Comparison of ENCODE assay signal across 9 cellular contexts in genomic region chr7:79820387-79820786, GRCh38.
DNase-seq lines count a peak whose midpoint lies in the region; ATAC-seq and TF ChIP-seq lines count a peak whose summit lies in the region.
"Had no signal": no experiment of that assay in that cellular context is flagged by ENCODE, and none has a peak within 500 bp of the region (broad histone marks: within the 10 kb centered on the region; RNA-seq: fewer than 3 reads in every experiment).

No MANE protein-coding gene starts in this region.

- intact Hi-C loops in mammary epithelial cell (cut with micrococcal nuclease) (no loop called here), breast epithelium (cut with DNase I; ENCODE audit: low total_unique reads) (no loop called here), thyroid gland (cut with DNase I) (no loop called here), gastrocnemius medialis (cut with DNase I; ENCODE audit: low total_unique reads) (no loop called here), vagina (cut with DNase I) (no loop called here)

- H3K27ac ChIP-seq in mammary epithelial cell (ENCODE audit: insufficient read depth, low read depth, low read length) (no peak overlapping the region), breast epithelium (no peak overlapping the region), thyroid gland (no peak overlapping the region), gastrocnemius medialis (no peak overlapping the region), vagina (no peak overlapping the region)

- CTCF ChIA-PET in mammary epithelial cell (lab: Charles Lee; ENCODE audit: low non-redundant PET): interaction anchor here (0.6 kb wide), 1 partner anchor 11 kb away, joined by 3 read pairs; no protein-coding TSS in a partner anchor

- peak; percentile 1 for DNase-seq in mammary epithelial cell
- no peak for DNase-seq in breast epithelium (ENCODE audit: low spot score in 2 of 2)
- DNase-seq in hypothalamus (lab: John Stamatoyannopoulos, UW): peak in 31 of 51 donors; percentile 1 to 54 (median 16)
- DNase-seq in thyroid gland: peak; percentile 65 to 68
- DNase-seq in gastrocnemius medialis: no peak
- no peak for DNase-seq in vagina (ENCODE audit: extremely low spot score in 2 of 2)
- DNase-seq: foreskin melanocyte had no signal

- no peaks in the 10 kb centered on the region for H3K36me3 ChIP-seq in mammary epithelial cell (ENCODE audit: insufficient read depth, low read length)
- H3K36me3 ChIP-seq in breast epithelium: no peaks in the 10 kb centered on the region
- no peaks in the 10 kb centered on the region for H3K36me3 ChIP-seq in thyroid gland
- no peaks in the 10 kb centered on the region for H3K36me3 ChIP-seq in gastrocnemius medialis
- H3K36me3 ChIP-seq in vagina: no peaks in the 10 kb centered on the region

- peak overlapping the region; percentile 32 for H2AFZ ChIP-seq in mammary epithelial cell (ENCODE audit: low read depth, low read length)

- TF ChIP-seq CTCF in mammary epithelial cell (conservative IDR thresholded peaks at IDR 0.05 in 1 of 2, IDR thresholded peaks at IDR 0.05 in 1 of 2; ENCODE audit: extremely low read depth in 1 of 2, insufficient read depth in 1 of 2, low read depth in 1 of 2, low read length in 2 of 2) (no peak), breast epithelium (IDR thresholded peaks at IDR 0.05) (no peak), thyroid gland (IDR thresholded peaks at IDR 0.05) (no peak), gastrocnemius medialis (IDR thresholded peaks at IDR 0.05 in 4 of 5, conservative IDR thresholded peaks at IDR 0.05 in 1 of 5) (no peak), vagina (IDR thresholded peaks at IDR 0.05) (no peak)

- H3K27me3 ChIP-seq in mammary epithelial cell (ENCODE audit: insufficient read depth, low read length) (peaks cover 5% of the 10 kb centered on the region), breast epithelium (no peaks in the 10 kb centered on the region), thyroid gland (no peaks in the 10 kb centered on the region), gastrocnemius medialis (no peaks in the 10 kb centered on the region), vagina (no peaks in the 10 kb centered on the region)

- H4K20me1 ChIP-seq in mammary epithelial cell (ENCODE audit: insufficient read depth, low read length): no peaks in the 10 kb centered on the region

- peak; percentile 100 for ATAC-seq in SK-N-SH treated with all-trans-retinoic acid at 6 μM for 48 hours
- no peak for ATAC-seq in HG02840 (IDR thresholded peaks at IDR 0.05; ENCODE audit: low FRiP score, unreplicated experiment)
- no peak for ATAC-seq in gastrocnemius medialis

- no peaks in the 10 kb centered on the region for H3K4me1 ChIP-seq in mammary epithelial cell (ENCODE audit: insufficient read depth, low read length)
- no peaks in the 10 kb centered on the region for H3K4me1 ChIP-seq in breast epithelium
- no peaks in the 10 kb centered on the region for H3K4me1 ChIP-seq in thyroid gland
- no peaks in the 10 kb centered on the region for H3K4me1 ChIP-seq in gastrocnemius medialis
- H3K4me1 ChIP-seq in vagina: no peaks in the 10 kb centered on the region

- no peaks in the 10 kb centered on the region for H3K9me3 ChIP-seq in mammary epithelial cell (replicated peaks; ENCODE audit: insufficient read depth, low read length)
- H3K9me3 ChIP-seq in breast epithelium: no peaks in the 10 kb centered on the region
- H3K9me3 ChIP-seq in thyroid gland: no peaks in the 10 kb centered on the region
- no peaks in the 10 kb centered on the region for H3K9me3 ChIP-seq in gastrocnemius medialis
- no peaks in the 10 kb centered on the region for H3K9me3 ChIP-seq in vagina

- H3K4me2 ChIP-seq in mammary epithelial cell (ENCODE audit: insufficient read depth, low read depth, low read length): no peak overlapping the region

- in situ Hi-C loops in mammary epithelial cell (cut with MboI; ENCODE audit: low sequenced_read_pairs in 2 of 2): loop anchor here in 1 of 2 donors (25.0 kb wide), 1 partner anchor 192 kb away; no protein-coding TSS in a partner anchor
- in situ Hi-C loops in gastrocnemius medialis (cut with MboI; ENCODE audit: low sequenced_read_pairs in 4 of 4): no loop called here

- WGBS in mammary epithelial cell (ENCODE audit: low coverage, missing lambda C conversion rate): 17% methylated on average over 6 of the region's 6 CpGs
- WGBS in thyroid gland, 2 donors: 28 to 36% methylated on average over 6 of the region's 6 CpGs

- TF ChIP-seq POLR2A in breast epithelium (IDR thresholded peaks at IDR 0.05) (no peak), thyroid gland (IDR thresholded peaks at IDR 0.05) (no peak), gastrocnemius medialis (IDR thresholded peaks at IDR 0.05) (no peak), vagina (IDR thresholded peaks at IDR 0.05) (no peak)

- dilution Hi-C loops in mammary epithelial cell (cut with HindIII; ENCODE audit: low sequenced_read_pairs): no loop called here

- H3K4me3 ChIP-seq in mammary epithelial cell (replicated peaks in 1 of 3; ENCODE audit: insufficient read depth in 1 of 3, low read depth in 2 of 3, low read length in 3 of 3): no peak overlapping the region
- H3K4me3 ChIP-seq in breast epithelium: no peak overlapping the region
- H3K4me3 ChIP-seq in thyroid gland (replicated peaks in 1 of 3): no peak overlapping the region
- no peak overlapping the region for H3K4me3 ChIP-seq in gastrocnemius medialis
- H3K4me3 ChIP-seq in vagina: no peak overlapping the region

- no TSS peak for BruUV-seq in mammary epithelial cell (replicated peaks; lab: Mats Ljungman, UMichigan)

- H3K9ac ChIP-seq in mammary epithelial cell (ENCODE audit: insufficient read depth, low read length): no peak overlapping the region

- no peaks in the 10 kb centered on the region for H3K79me2 ChIP-seq in mammary epithelial cell (ENCODE audit: insufficient read depth, low read length)

TF ChIP-seq in SK-N-SH treated with all-trans-retinoic acid at 6 μM for 48 hours, 23 proteins besides CTCF, POLR2A, EP300 and RAD21:
- no peak for TF ChIP-seq CREB5 (CRISPR knock-in tag; IDR thresholded peaks at IDR 0.05; ENCODE audit: low read depth)
- peak; percentile 88 for TF ChIP-seq TSHZ2 (CRISPR knock-in tag; IDR thresholded peaks at IDR 0.05)

Comparison
In these comparisons a context has a peak if more than half of its experiments do, and no peak if none do; other contexts are left out.
1. DNase-seq: peak in mammary epithelial cell (single experiment), hypothalamus (31 of 51) and thyroid gland (2 of 2); none in breast epithelium (0 of 2), gastrocnemius medialis (0 of 2) and vagina (0 of 2).